Comparison of ENCODE assay signal across 1 cellular context in genomic region chr1:241276391-241276790, GRCh38.
TF ChIP-seq lines count a peak whose summit lies in the region.

No MANE protein-coding gene starts in this region.

TF ChIP-seq in HepG2, 621 proteins besides CTCF, POLR2A, EP300 and RAD21 (continued from another document):
- TF ChIP-seq RNF219 (CRISPR knock-in tag; IDR thresholded peaks at IDR 0.05) (no peak), ZNF562 (CRISPR knock-in tag; IDR thresholded peaks at IDR 0.05; ENCODE audit: borderline replicate concordance) (no peak), RBM22 (optimal IDR thresholded peaks at IDR 0.05; ENCODE audit: low read length) (no peak), ZBTB33 (CRISPR knock-in tag; IDR thresholded peaks at IDR 0.05) (no peak), TBP (CRISPR knock-in tag; IDR thresholded peaks at IDR 0.05) (no peak), BATF2 (CRISPR knock-in tag; IDR thresholded peaks at IDR 0.05) (no peak), ATF1 (CRISPR knock-in tag; IDR thresholded peaks at IDR 0.05) (no peak)
